11 cellular contexts compared by ENCODE assay signal in genomic region chr6:163751032-163751525, GRCh38.
DNase-seq lines count a peak whose midpoint lies in the region; ATAC-seq lines count a peak whose summit lies in the region.
"Had no signal": no experiment of that assay in that cellular context is flagged by ENCODE, and none has a peak within 500 bp of the region (broad histone marks: within the 10 kb centered on the region; RNA-seq: fewer than 3 reads in every experiment).

No MANE protein-coding gene starts in this region.

- no peak overlapping the region for H4K8ac ChIP-seq in mesendoderm (ENCODE audit: low read depth, low read length)

- no peak overlapping the region for H3K18ac ChIP-seq in mesendoderm (ENCODE audit: low read length)

- H3K4me1 ChIP-seq in right cardiac atrium (ENCODE audit: control insufficient read depth, insufficient read depth, low read length) (peaks cover 4% of the 10 kb centered on the region), mesendoderm (ENCODE audit: control insufficient read depth, low read depth, low read length) (no peaks in the 10 kb centered on the region)

- no peaks in the 10 kb centered on the region for H3K79me2 ChIP-seq in mesendoderm (ENCODE audit: control insufficient read depth, insufficient read depth, low read length)

- CTCF ChIA-PET in activated CD4-positive, alpha-beta T cell treated with anti-CD3 and anti-CD28 coated beads, Interleukin-2, amount 10 ng/mL, durations not matched to agents 7 days and 5 days (lab: Charles Lee), result interaction anchor here (0.6 kb wide), 1 partner anchor 28 kb away, joined by 3 read pairs; no protein-coding TSS in a partner anchor

- POLR2A ChIA-PET in activated CD4-positive, alpha-beta T cell treated with anti-CD3 and anti-CD28 coated beads, Interleukin-2, amount 10 ng/mL, durations not matched to agents 7 days and 5 days (lab: Charles Lee), result no interaction called here

- H3K4me3 ChIP-seq in right cardiac atrium (ENCODE audit: low read length), result no peak overlapping the region
- H3K4me3 ChIP-seq in mesendoderm (ENCODE audit: low read length), result no peak overlapping the region

- H3K4ac ChIP-seq in mesendoderm (ENCODE audit: low read depth, low read length), result no peak overlapping the region

- H2BK5ac ChIP-seq in mesendoderm (ENCODE audit: low read length), result no peak overlapping the region

- H3K4me1 Mint-ChIP-seq in activated CD4-positive, alpha-beta T cell treated with anti-CD3 and anti-CD28 coated beads, Interleukin-2, amount 10 ng/mL, durations not matched to agents 7 days and 5 days, result peaks cover 30% of the 10 kb centered on the region
- no peaks in the 10 kb centered on the region for H3K4me1 Mint-ChIP-seq in activated T-helper 17 cell treated with anti-CD3 and anti-CD28 coated beads, Interleukin-2, amount 50 U/mL, for 72 hours
- peaks cover 31 to 43% of the 10 kb centered on the region in 2 donors for H3K4me1 Mint-ChIP-seq in stimulated activated naive B cell treated with anti-CD40 and anti-IgM and Interleukin-4, amounts not matched to agents 10 μg/mL and 1 μg/mL and 100 μg/mL, for 72 hours

- H3K23ac ChIP-seq in mesendoderm (ENCODE audit: low read length), result no peak overlapping the region

- 57% methylated on average over 18 of the region's 18 CpGs for WGBS in right cardiac atrium
- no CpG with 5 or more reads among the region's 18 CpGs for WGBS in mesendoderm (ENCODE audit: extremely low coverage, insufficient coverage, low lambda C conversion rate)

- no peaks in the 10 kb centered on the region for H3K9me3 ChIP-seq in right cardiac atrium (ENCODE audit: control insufficient read depth, low read length)

- peak overlapping the region; percentile 93 for H3K27ac Mint-ChIP-seq in activated CD4-positive, alpha-beta T cell treated with anti-CD3 and anti-CD28 coated beads, Interleukin-2, amount 10 ng/mL, durations not matched to agents 7 days and 5 days
- H3K27ac Mint-ChIP-seq in activated T-helper 17 cell treated with anti-CD3 and anti-CD28 coated beads, Interleukin-2, amount 50 U/mL, for 72 hours, result no peak overlapping the region
- H3K27ac Mint-ChIP-seq in stimulated activated naive B cell treated with anti-CD40 and anti-IgM and Interleukin-4, amounts not matched to agents 10 μg/mL and 1 μg/mL and 100 μg/mL, for 72 hours, result peak overlapping the region; percentile 91

- peak overlapping the region; percentile 29 for H3K4me3 Mint-ChIP-seq in activated CD4-positive, alpha-beta T cell treated with anti-CD3 and anti-CD28 coated beads, Interleukin-2, amount 10 ng/mL, durations not matched to agents 7 days and 5 days
- peak overlapping the region; percentile 19 for H3K4me3 Mint-ChIP-seq in activated T-helper 17 cell treated with anti-CD3 and anti-CD28 coated beads, Interleukin-2, amount 50 U/mL, for 72 hours
- peak overlapping the region; percentile 37 to 72 for H3K4me3 Mint-ChIP-seq in stimulated activated naive B cell treated with anti-CD40 and anti-IgM and Interleukin-4, amounts not matched to agents 10 μg/mL and 1 μg/mL and 100 μg/mL, for 72 hours

- H4K5ac ChIP-seq in mesendoderm (ENCODE audit: low read length), result no peak overlapping the region

- H3K36me3 Mint-ChIP-seq in activated CD4-positive, alpha-beta T cell treated with anti-CD3 and anti-CD28 coated beads, Interleukin-2, amount 10 ng/mL, durations not matched to agents 7 days and 5 days (ENCODE audit: low read depth), result peaks cover 2% of the 10 kb centered on the region
- H3K36me3 Mint-ChIP-seq in activated T-helper 17 cell treated with anti-CD3 and anti-CD28 coated beads, Interleukin-2, amount 50 U/mL, for 72 hours (ENCODE audit: low read depth), result no peaks in the 10 kb centered on the region
- peaks cover 5 to 10% of the 10 kb centered on the region in 2 donors for H3K36me3 Mint-ChIP-seq in stimulated activated naive B cell treated with anti-CD40 and anti-IgM and Interleukin-4, amounts not matched to agents 10 μg/mL and 1 μg/mL and 100 μg/mL, for 72 hours

- no peak overlapping the region for H3K9ac ChIP-seq in mesendoderm (ENCODE audit: low read length)

- no peak overlapping the region for H2AK5ac ChIP-seq in mesendoderm (ENCODE audit: low read length)

- H3K27ac ChIP-seq in right cardiac atrium (ENCODE audit: low read length) (peak overlapping the region; percentile 24), mesendoderm (ENCODE audit: low read depth, low read length) (no peak overlapping the region)

- H3K9me3 Mint-ChIP-seq in activated CD4-positive, alpha-beta T cell treated with anti-CD3 and anti-CD28 coated beads, Interleukin-2, amount 10 ng/mL, durations not matched to agents 7 days and 5 days, result peaks cover 5% of the 10 kb centered on the region
- peaks cover 4% of the 10 kb centered on the region for H3K9me3 Mint-ChIP-seq in activated T-helper 17 cell treated with anti-CD3 and anti-CD28 coated beads, Interleukin-2, amount 50 U/mL, for 72 hours
- H3K9me3 Mint-ChIP-seq in stimulated activated naive B cell treated with anti-CD40 and anti-IgM and Interleukin-4, amounts not matched to agents 10 μg/mL and 1 μg/mL and 100 μg/mL, for 72 hours, result peaks cover 3 to 5% of the 10 kb centered on the region in 2 donors

- H3K27me3 ChIP-seq in right cardiac atrium (ENCODE audit: control insufficient read depth, insufficient read depth) (no peaks in the 10 kb centered on the region), mesendoderm (ENCODE audit: insufficient read depth, low read length, poor library complexity) (no peaks in the 10 kb centered on the region)

- DNase-seq in activated CD4-positive, alpha-beta T cell treated with anti-CD3 and anti-CD28 coated beads, Interleukin-2, amount 10 ng/mL, durations not matched to agents 7 days and 5 days, result peak; percentile 43
- no peak for DNase-seq in activated CD4-positive, alpha-beta T cell treated with anti-CD3 and anti-CD28 coated beads, Interleukin-2, amount 50 U/mL, for 4 hours
- peak in 1 of 3 donors; percentile 61 for DNase-seq in right cardiac atrium
- no peak for DNase-seq in stimulated activated naive B cell treated with anti-CD40 and anti-IgM and Interleukin-4, amounts not matched to agents 10 μg/mL and 1 μg/mL and 100 μg/mL, for 72 hours
- DNase-seq in mesendoderm, result no peak
- no peak for DNase-seq in middle frontal gyrus (ENCODE audit: extremely low spot score, low spot score)
- DNase-seq: cortex of kidney, foreskin fibroblast, small intestine had no signal

- H3K4me2 ChIP-seq in mesendoderm (ENCODE audit: low read length), result no peak overlapping the region

- ATAC-seq in activated T-helper 17 cell treated with anti-CD3 and anti-CD28 coated beads, Interleukin-2, amount 50 U/mL, for 72 hours (replicated peaks), result peak; percentile 9
- peak in 1 of 2 donors; percentile 25 for ATAC-seq in right cardiac atrium
- peak; percentile 44 to 64 for ATAC-seq in stimulated activated naive B cell treated with anti-CD40 and anti-IgM and Interleukin-4, amounts not matched to agents 10 μg/mL and 1 μg/mL and 100 μg/mL, for 72 hours (replicated peaks)
- ATAC-seq in GM21576 (IDR thresholded peaks at IDR 0.05; ENCODE audit: unreplicated experiment), result no peak

- H3K56ac ChIP-seq in mesendoderm (ENCODE audit: low read length), result no peak overlapping the region

- H3K27me3 Mint-ChIP-seq in activated CD4-positive, alpha-beta T cell treated with anti-CD3 and anti-CD28 coated beads, Interleukin-2, amount 10 ng/mL, durations not matched to agents 7 days and 5 days, result peaks cover 6% of the 10 kb centered on the region
- H3K27me3 Mint-ChIP-seq in activated T-helper 17 cell treated with anti-CD3 and anti-CD28 coated beads, Interleukin-2, amount 50 U/mL, for 72 hours, result peaks cover 16% of the 10 kb centered on the region
- H3K27me3 Mint-ChIP-seq in stimulated activated naive B cell treated with anti-CD40 and anti-IgM and Interleukin-4, amounts not matched to agents 10 μg/mL and 1 μg/mL and 100 μg/mL, for 72 hours, result peaks cover 41 to 55% of the 10 kb centered on the region in 2 donors

- H2BK120ac ChIP-seq in mesendoderm (ENCODE audit: low read depth, low read length), result no peak overlapping the region

- H2BK15ac ChIP-seq in mesendoderm (replicated peaks; ENCODE audit: low read depth), result no peak overlapping the region

- H3K36me3 ChIP-seq in mesendoderm (ENCODE audit: control insufficient read depth, insufficient read depth, low read length), result no peaks in the 10 kb centered on the region

- intact Hi-C loops in right cardiac atrium (cut with DNase I), result no loop called here

- H3K79me1 ChIP-seq in mesendoderm (ENCODE audit: low read length), result no peaks in the 10 kb centered on the region
